ENCODE assay signal across 8 cellular contexts in genomic region chr12:47767197-47767724, GRCh38. TPM values are rescaled to one million over a fixed set of nuclear protein-coding genes. Genes with fewer than 3 reads are reported as not detected.
DNase-seq lines count a peak whose midpoint lies in the region; ATAC-seq and TF ChIP-seq lines count a peak whose summit lies in the region.

No MANE protein-coding gene starts in this region.

- H3K4me3 ChIP-seq in Panc1 (ENCODE audit: low read depth in 2 of 2, low read length in 2 of 2), result no peak overlapping the region

- no peaks in the 10 kb centered on the region for H3K36me3 ChIP-seq in Panc1 (ENCODE audit: control insufficient read depth, insufficient read depth, low read length)

- H3K4me1 Mint-ChIP-seq in activated T-helper 2 cell treated with anti-CD3 and anti-CD28 coated beads, Interferon-gamma antibody, Interleukin-2, Interleukin-4, amounts not matched to agents 10 μg/mL and 5 μg/mL and 100 μg/mL, durations not matched to agents 14 hours and 24 hours and 36 hours (ENCODE audit: low read depth), result peaks cover 5% of the 10 kb centered on the region
- peaks cover 14% of the 10 kb centered on the region for H3K4me1 Mint-ChIP-seq in glutamatergic neuron (ENCODE audit: low read depth, unreplicated experiment)

- peak; percentile 56 for DNase-seq in COLO829 (ENCODE audit: low spot score)
- DNase-seq in HEK293T (ENCODE audit: extremely low spot score), result peak; percentile 56
- DNase-seq in Panc1 (ENCODE audit: low read depth, low spot score), result no peak
- peak; percentile 53 for DNase-seq in activated T-helper 2 cell treated with anti-CD3 and anti-CD28 coated beads, Interferon-gamma antibody, Interleukin-2, Interleukin-4, amounts not matched to agents 10 μg/mL and 5 μg/mL and 100 μg/mL, durations not matched to agents 14 hours and 24 hours and 36 hours (ENCODE audit: low spot score)
- peak; percentile 60 for DNase-seq in glutamatergic neuron
- peak; percentile 39 to 49 for DNase-seq in stimulated activated CD4-positive, alpha-beta T cell treated with anti-CD3 and anti-CD28 coated beads, Interleukin-15, amount 100 ng/mL, for 1 hour (ENCODE audit: low read depth in 1 of 2, low spot score in 1 of 2)

- H3K27me3 ChIP-seq in Panc1 (ENCODE audit: control insufficient read depth, insufficient read depth, low read length), result no peaks in the 10 kb centered on the region

- ATAC-seq in Panc1 (peak; percentile 49; the same call in 1 of the 2 replicates), GM18870 (IDR thresholded peaks at IDR 0.05; ENCODE audit: unreplicated experiment) (no peak), GM21825 (IDR thresholded peaks at IDR 0.05; ENCODE audit: unreplicated experiment) (no peak)

- no peak overlapping the region for H3K4me3 Mint-ChIP-seq in activated T-helper 2 cell treated with anti-CD3 and anti-CD28 coated beads, Interferon-gamma antibody, Interleukin-2, Interleukin-4, amounts not matched to agents 10 μg/mL and 5 μg/mL and 100 μg/mL, durations not matched to agents 14 hours and 24 hours and 36 hours (ENCODE audit: low read depth)
- H3K4me3 Mint-ChIP-seq in glutamatergic neuron (ENCODE audit: unreplicated experiment), result no peak overlapping the region

- peaks cover 19% of the 10 kb centered on the region for H3K27me3 Mint-ChIP-seq in activated T-helper 2 cell treated with anti-CD3 and anti-CD28 coated beads, Interferon-gamma antibody, Interleukin-2, Interleukin-4, amounts not matched to agents 10 μg/mL and 5 μg/mL and 100 μg/mL, durations not matched to agents 14 hours and 24 hours and 36 hours (ENCODE audit: low read depth)
- peaks cover 9% of the 10 kb centered on the region for H3K27me3 Mint-ChIP-seq in glutamatergic neuron (ENCODE audit: unreplicated experiment)

- in situ Hi-C loops in Panc1 (cut with HindIII; ENCODE audit: low pct_unique_long_range_greater_than_20kb, low sequenced_read_pairs), result no loop called here

- peak overlapping the region; percentile 31; the same call in 1 of the 2 replicates for H3K27ac ChIP-seq in Panc1 (ENCODE audit: low read length)

- CTCF ChIA-PET in HEK293T (lab: Yijun Ruan, JAX) (interaction anchor here (0.6 to 6.6 kb wide), 13 partner anchors 9 to 79 kb away, joined by 3 to 85 read pairs (median 5); partner anchors contain the start of gene RAPGEF3), Panc1 (lab: Charles Lee) (interaction anchor here (0.6 to 2.8 kb wide), 9 partner anchors 8 to 61 kb away, joined by 3 to 20 read pairs (median 4); partner anchors contain the start of gene RAPGEF3)

- TF ChIP-seq CTCF in Panc1 (IDR thresholded peaks at IDR 0.05) (peak; percentile 85), glutamatergic neuron (IDR thresholded peaks at IDR 0.05; ENCODE audit: partially characterized antibody, unreplicated experiment) (peak; percentile 49)

- no peak overlapping the region for H3K27ac Mint-ChIP-seq in activated T-helper 2 cell treated with anti-CD3 and anti-CD28 coated beads, Interferon-gamma antibody, Interleukin-2, Interleukin-4, amounts not matched to agents 10 μg/mL and 5 μg/mL and 100 μg/mL, durations not matched to agents 14 hours and 24 hours and 36 hours
- H3K27ac Mint-ChIP-seq in glutamatergic neuron (ENCODE audit: unreplicated experiment), result no peak overlapping the region

- intact Hi-C loops in Panc1 (cut with micrococcal nuclease; ENCODE audit: unreplicated experiment), result no loop called here
- intact Hi-C loops in activated T-helper 2 cell treated with anti-CD3 and anti-CD28 coated beads, Interferon-gamma antibody, Interleukin-2, Interleukin-4, amounts not matched to agents 10 μg/mL and 5 μg/mL and 100 μg/mL, durations not matched to agents 14 hours and 24 hours and 36 hours (cut with micrococcal nuclease), result loop anchor here (1.0 kb wide), 2 partner anchors 25 to 52 kb away; no protein-coding TSS in a partner anchor

- H3K36me3 Mint-ChIP-seq in activated T-helper 2 cell treated with anti-CD3 and anti-CD28 coated beads, Interferon-gamma antibody, Interleukin-2, Interleukin-4, amounts not matched to agents 10 μg/mL and 5 μg/mL and 100 μg/mL, durations not matched to agents 14 hours and 24 hours and 36 hours (ENCODE audit: low read depth), result no peaks in the 10 kb centered on the region
- H3K36me3 Mint-ChIP-seq in glutamatergic neuron (ENCODE audit: unreplicated experiment), result no peaks in the 10 kb centered on the region

- POLR2A ChIA-PET in HEK293T (lab: Yijun Ruan, JAX) (interaction anchor here (0.7 to 1.4 kb wide), 5 partner anchors 10 to 381 kb away, joined by 3 to 4 read pairs (median 3); no protein-coding TSS in a partner anchor), Panc1 (lab: Charles Lee) (no interaction called here)

- BruUV-seq in Panc1 (replicated peaks; lab: Mats Ljungman, UMichigan), result no TSS peak

- H3K9me3 ChIP-seq in Panc1 (ENCODE audit: control insufficient read depth, insufficient read depth, low read depth, low read length), result no peaks in the 10 kb centered on the region

- H3K9me3 Mint-ChIP-seq in activated T-helper 2 cell treated with anti-CD3 and anti-CD28 coated beads, Interferon-gamma antibody, Interleukin-2, Interleukin-4, amounts not matched to agents 10 μg/mL and 5 μg/mL and 100 μg/mL, durations not matched to agents 14 hours and 24 hours and 36 hours, result no peaks in the 10 kb centered on the region
- H3K9me3 Mint-ChIP-seq in glutamatergic neuron (ENCODE audit: unreplicated experiment), result peaks cover 6% of the 10 kb centered on the region

- H3K4me1 ChIP-seq in Panc1 (ENCODE audit: control insufficient read depth, insufficient read depth, low read length), result peaks cover 26% of the 10 kb centered on the region

TF ChIP-seq in HEK293T, 16 proteins besides CTCF, POLR2A, EP300 and RAD21:
- TF ChIP-seq L3MBTL2 (conservative IDR thresholded peaks at IDR 0.05), result no peak
- no peak for TF ChIP-seq PKNOX1 (IDR thresholded peaks at IDR 0.05)
- TF ChIP-seq ELF4 (IDR thresholded peaks at IDR 0.05), result no peak
- TF ChIP-seq FOXM1 (IDR thresholded peaks at IDR 0.05; ENCODE audit: borderline replicate concordance), result no peak
- TF ChIP-seq LEF1 (IDR thresholded peaks at IDR 0.05; ENCODE audit: borderline replicate concordance), result no peak
- TF ChIP-seq FOXA1 (IDR thresholded peaks at IDR 0.05), result no peak
- TF ChIP-seq ARNT (IDR thresholded peaks at IDR 0.05), result no peak
- no peak for TF ChIP-seq ZNF384 (IDR thresholded peaks at IDR 0.05)
- no peak for TF ChIP-seq HDGF (IDR thresholded peaks at IDR 0.05; ENCODE audit: borderline replicate concordance)
- TF ChIP-seq SP1 (IDR thresholded peaks at IDR 0.05), result no peak
- TF ChIP-seq SUZ12 (IDR thresholded peaks at IDR 0.05), result no peak
- no peak for TF ChIP-seq TARDBP (IDR thresholded peaks at IDR 0.05)
- no peak for TF ChIP-seq FOXK2 (IDR thresholded peaks at IDR 0.05)
- no peak for TF ChIP-seq CTBP1 (IDR thresholded peaks at IDR 0.05; ENCODE audit: borderline replicate concordance)
TF ChIP-seq in HEK293T: peak in this region for 0.

RNA-seq across cellular contexts. Expression of gene SLC48A1, which starts 5.8 kb away (rescaled TPM):
- total RNA-seq in Panc1 (2021; ENCODE audit: unreplicated experiment) (32.0 TPM), glutamatergic neuron (ENCODE audit: unreplicated experiment) (15.7 TPM)
- 27.4 TPM for polyA plus RNA-seq in Panc1 (2012; ENCODE audit: insufficient read length)
- total RNA-seq in activated T-helper 2 cell treated with anti-CD3 and anti-CD28 coated beads, Interferon-gamma antibody, Interleukin-2, Interleukin-4, amounts not matched to agents 10 μg/mL and 5 μg/mL and 100 μg/mL, durations not matched to agents 14 hours and 24 hours and 36 hours, result 7.3 and 7.4 TPM in 2 replicates

RNA-seq across cellular contexts. Expression of gene RAPGEF3, which starts 8.6 kb away (rescaled TPM):
- total RNA-seq in Panc1 (2021; ENCODE audit: unreplicated experiment), result 5.8 TPM
- polyA plus RNA-seq in Panc1 (2012; ENCODE audit: insufficient read length), result 2.5 TPM
- total RNA-seq in activated T-helper 2 cell treated with anti-CD3 and anti-CD28 coated beads, Interferon-gamma antibody, Interleukin-2, Interleukin-4, amounts not matched to agents 10 μg/mL and 5 μg/mL and 100 μg/mL, durations not matched to agents 14 hours and 24 hours and 36 hours, result 1.8 and 2.7 TPM in 2 replicates
- total RNA-seq in glutamatergic neuron (ENCODE audit: unreplicated experiment), result 0.81 TPM

RNA-seq across cellular contexts. Expression of gene ENDOU, which starts 42.0 kb away (rescaled TPM):
- total RNA-seq in Panc1 (2021; ENCODE audit: unreplicated experiment) (not detected), glutamatergic neuron (ENCODE audit: unreplicated experiment) (not detected)
- not detected for polyA plus RNA-seq in Panc1 (2012; ENCODE audit: insufficient read length)
- not detected in 2 replicates for total RNA-seq in activated T-helper 2 cell treated with anti-CD3 and anti-CD28 coated beads, Interferon-gamma antibody, Interleukin-2, Interleukin-4, amounts not matched to agents 10 μg/mL and 5 μg/mL and 100 μg/mL, durations not matched to agents 14 hours and 24 hours and 36 hours

RNA-seq across cellular contexts. Expression of gene HDAC7, which starts 52.4 kb away (rescaled TPM):
- 84.2 TPM for total RNA-seq in Panc1 (2021; ENCODE audit: unreplicated experiment)
- polyA plus RNA-seq in Panc1 (2012; ENCODE audit: insufficient read length), result 63.0 TPM
- 251 and 253 TPM in 2 replicates for total RNA-seq in activated T-helper 2 cell treated with anti-CD3 and anti-CD28 coated beads, Interferon-gamma antibody, Interleukin-2, Interleukin-4, amounts not matched to agents 10 μg/mL and 5 μg/mL and 100 μg/mL, durations not matched to agents 14 hours and 24 hours and 36 hours
- total RNA-seq in glutamatergic neuron (ENCODE audit: unreplicated experiment), result 67.9 TPM
